Comparison of ENCODE assay signal across 3 cellular contexts in genomic region chr1:145052019-145052776, GRCh38. TPM values are rescaled to one million over a fixed set of nuclear protein-coding genes. Genes with fewer than 3 reads are reported as not detected.
"Had no signal": no experiment of that assay in that cellular context is flagged by ENCODE, and none has a peak within 500 bp of the region (broad histone marks: within the 10 kb centered on the region; RNA-seq: fewer than 3 reads in every experiment).

No MANE protein-coding gene starts in this region.

RNA-seq across cellular contexts. Expression of gene FAM72D, which starts 43.6 kb away (rescaled TPM):
- total RNA-seq: gastrocnemius medialis, mesenteric fat pad, myocyte had no signal
